Comparison of ENCODE assay signal across 8 cellular contexts in genomic region chr3:4741404-4742307, GRCh38.
DNase-seq lines count a peak whose midpoint lies in the region; ATAC-seq and TF ChIP-seq lines count a peak whose summit lies in the region.

No MANE protein-coding gene starts in this region.

- no peaks in the 10 kb centered on the region for H3K9me3 ChIP-seq in mucosa of rectum (ENCODE audit: control insufficient read depth in 2 of 2, low read length in 2 of 2)
- no peaks in the 10 kb centered on the region for H3K9me3 ChIP-seq in vagina

- peak overlapping the region; percentile 30 to 48 for H3K9ac ChIP-seq in mucosa of rectum (ENCODE audit: low read depth in 1 of 2, low read length in 2 of 2)

- H3K4me1 ChIP-seq in mucosa of rectum (ENCODE audit: control insufficient read depth in 2 of 2, insufficient read depth in 2 of 2, low read length in 2 of 2), result peaks cover 14 to 22% of the 10 kb centered on the region in 2 donors
- peaks cover 63% of the 10 kb centered on the region for H3K4me1 ChIP-seq in vagina

- TF ChIP-seq POLR2A in vagina (IDR thresholded peaks at IDR 0.05), result no peak

- H3K36me3 ChIP-seq in mucosa of rectum (ENCODE audit: control insufficient read depth in 2 of 2, insufficient read depth in 2 of 2, low read length in 2 of 2), result peaks cover 2 to 4% of the 10 kb centered on the region in 2 donors
- H3K36me3 ChIP-seq in vagina, result no peaks in the 10 kb centered on the region

- H3K27ac ChIP-seq in mucosa of rectum (ENCODE audit: low read depth in 2 of 2, low read length in 2 of 2), result peak overlapping the region; percentile 77 to 87
- H3K27ac ChIP-seq in vagina, result peak overlapping the region; percentile 91

- H3K4me3 ChIP-seq in HFF-Myc (replicated peaks; ENCODE audit: low read depth, low read length) (no peak overlapping the region), mucosa of rectum (ENCODE audit: low read length in 2 of 2) (no peak overlapping the region), vagina (no peak overlapping the region)

- intact Hi-C loops in vagina (cut with DNase I), result loop anchor here (5.0 kb wide), 1 partner anchor 236 kb away; the partner anchor contains the start of gene BHLHE40

- no peak for ATAC-seq in HG03135 (IDR thresholded peaks at IDR 0.05; ENCODE audit: unreplicated experiment)

- H3K27me3 ChIP-seq in mucosa of rectum (ENCODE audit: control insufficient read depth in 2 of 2, insufficient read depth in 2 of 2, low read length in 2 of 2) (no peaks in the 10 kb centered on the region), vagina (no peaks in the 10 kb centered on the region)

- peak; percentile 96 for DNase-seq in HFF-Myc (ENCODE audit: extremely low read depth, low read depth)
- peak; percentile 84 for DNase-seq in SK-MEL-5 (ENCODE audit: low read depth, low spot score)
- DNase-seq in dermis blood vessel endothelial cell, result peak; percentile 98
- DNase-seq in vagina (ENCODE audit: extremely low spot score in 2 of 2), result peak in 1 of 2 donors; percentile 94
- no peak for DNase-seq in NCI-H1694 treated with DMSO at 0.1 percent for 48 hours (lab: John Stamatoyannopoulos, UW)
- DNase-seq in NCI-H748 (lab: John Stamatoyannopoulos, UW; ENCODE audit: unreplicated experiment), result no peak

- TF ChIP-seq CTCF in HFF-Myc (IDR thresholded peaks at IDR 0.05; ENCODE audit: low read depth, low read length, missing control alignments) (no peak), vagina (IDR thresholded peaks at IDR 0.05) (no peak)

- in situ Hi-C loops in SK-MEL-5 (cut with HindIII; ENCODE audit: low pct_unique_long_range_greater_than_20kb, low sequenced_read_pairs), result no loop called here

Comparison
In these comparisons a context has a peak if more than half of its experiments do, and no peak if none do; other contexts are left out.
1. DNase-seq: peak in HFF-Myc (single experiment), SK-MEL-5 (single experiment) and dermis blood vessel endothelial cell (single experiment); none in NCI-H1694 treated with DMSO at 0.1 percent for 48 hours (single experiment) and NCI-H748 (single experiment).